In the genomic region with DNA sequence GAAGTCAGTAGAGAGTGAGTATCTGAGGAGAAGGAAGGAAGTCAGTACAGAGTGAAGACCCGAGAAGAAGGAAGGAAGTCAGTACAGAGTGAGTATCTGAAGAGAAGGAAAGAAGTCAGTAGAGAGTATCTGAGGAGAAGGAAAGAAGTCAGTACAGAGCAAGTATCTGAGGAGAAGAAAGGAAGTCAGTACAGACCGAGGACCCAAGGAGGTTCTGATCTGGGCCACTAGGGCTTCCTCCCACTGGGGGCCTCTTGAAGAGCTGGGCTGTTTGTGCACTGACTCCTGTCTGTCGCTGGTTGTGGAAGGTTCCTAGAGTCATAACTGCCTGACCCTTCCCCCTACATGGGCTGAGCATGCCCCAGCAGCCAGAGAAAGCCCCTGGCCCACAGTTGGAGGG, we compare ENCODE assay signal across 2 cellular contexts.
TF ChIP-seq lines count a peak whose summit lies in the region.

No MANE protein-coding gene starts in this region.

TF ChIP-seq in HepG2, 621 proteins besides CTCF, POLR2A, EP300 and RAD21:
- TF ChIP-seq ZSCAN9 (CRISPR knock-in tag; IDR thresholded peaks at IDR 0.05; ENCODE audit: borderline replicate concordance) (no peak), BHLHE40 (IDR thresholded peaks at IDR 0.05; ENCODE audit: low read length) (no peak), ZNF446 (CRISPR knock-in tag; IDR thresholded peaks at IDR 0.05) (no peak), KLF9 (CRISPR knock-in tag; IDR thresholded peaks at IDR 0.05; ENCODE audit: low read depth) (no peak), MED1 (CRISPR knock-in tag; IDR thresholded peaks at IDR 0.05) (no peak), SP4 (CRISPR knock-in tag; IDR thresholded peaks at IDR 0.05) (no peak), RBM22 (optimal IDR thresholded peaks at IDR 0.05; ENCODE audit: low read length) (no peak), GATAD2A (CRISPR knock-in tag; IDR thresholded peaks at IDR 0.05) (no peak), SAP130 (CRISPR knock-in tag; IDR thresholded peaks at IDR 0.05; ENCODE audit: low read depth) (no peak), KLF12 (CRISPR knock-in tag; IDR thresholded peaks at IDR 0.05; ENCODE audit: borderline replicate concordance) (no peak)
- TF ChIP-seq, protein P1, sequence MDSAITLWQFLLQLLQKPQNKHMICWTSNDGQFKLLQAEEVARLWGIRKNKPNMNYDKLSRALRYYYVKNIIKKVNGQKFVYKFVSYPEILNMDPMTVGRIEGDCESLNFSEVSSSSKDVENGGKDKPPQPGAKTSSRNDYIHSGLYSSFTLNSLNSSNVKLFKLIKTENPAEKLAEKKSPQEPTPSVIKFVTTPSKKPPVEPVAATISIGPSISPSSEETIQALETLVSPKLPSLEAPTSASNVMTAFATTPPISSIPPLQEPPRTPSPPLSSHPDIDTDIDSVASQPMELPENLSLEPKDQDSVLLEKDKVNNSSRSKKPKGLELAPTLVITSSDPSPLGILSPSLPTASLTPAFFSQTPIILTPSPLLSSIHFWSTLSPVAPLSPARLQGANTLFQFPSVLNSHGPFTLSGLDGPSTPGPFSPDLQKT (CRISPR knock-in tag; IDR thresholded peaks at IDR 0.05; ENCODE audit: borderline replicate concordance): no peak
- TF ChIP-seq, protein P2, sequence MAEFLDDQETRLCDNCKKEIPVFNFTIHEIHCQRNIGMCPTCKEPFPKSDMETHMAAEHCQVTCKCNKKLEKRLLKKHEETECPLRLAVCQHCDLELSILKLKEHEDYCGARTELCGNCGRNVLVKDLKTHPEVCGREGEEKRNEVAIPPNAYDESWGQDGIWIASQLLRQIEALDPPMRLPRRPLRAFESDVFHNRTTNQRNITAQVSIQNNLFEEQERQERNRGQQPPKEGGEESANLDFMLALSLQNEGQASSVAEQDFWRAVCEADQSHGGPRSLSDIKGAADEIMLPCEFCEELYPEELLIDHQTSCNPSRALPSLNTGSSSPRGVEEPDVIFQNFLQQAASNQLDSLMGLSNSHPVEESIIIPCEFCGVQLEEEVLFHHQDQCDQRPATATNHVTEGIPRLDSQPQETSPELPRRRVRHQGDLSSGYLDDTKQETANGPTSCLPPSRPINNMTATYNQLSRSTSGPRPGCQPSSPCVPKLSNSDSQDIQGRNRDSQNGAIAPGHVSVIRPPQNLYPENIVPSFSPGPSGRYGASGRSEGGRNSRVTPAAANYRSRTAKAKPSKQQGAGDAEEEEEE (CRISPR knock-in tag; IDR thresholded peaks at IDR 0.05; ENCODE audit: borderline replicate concordance): no peak
- TF ChIP-seq, protein P3, sequence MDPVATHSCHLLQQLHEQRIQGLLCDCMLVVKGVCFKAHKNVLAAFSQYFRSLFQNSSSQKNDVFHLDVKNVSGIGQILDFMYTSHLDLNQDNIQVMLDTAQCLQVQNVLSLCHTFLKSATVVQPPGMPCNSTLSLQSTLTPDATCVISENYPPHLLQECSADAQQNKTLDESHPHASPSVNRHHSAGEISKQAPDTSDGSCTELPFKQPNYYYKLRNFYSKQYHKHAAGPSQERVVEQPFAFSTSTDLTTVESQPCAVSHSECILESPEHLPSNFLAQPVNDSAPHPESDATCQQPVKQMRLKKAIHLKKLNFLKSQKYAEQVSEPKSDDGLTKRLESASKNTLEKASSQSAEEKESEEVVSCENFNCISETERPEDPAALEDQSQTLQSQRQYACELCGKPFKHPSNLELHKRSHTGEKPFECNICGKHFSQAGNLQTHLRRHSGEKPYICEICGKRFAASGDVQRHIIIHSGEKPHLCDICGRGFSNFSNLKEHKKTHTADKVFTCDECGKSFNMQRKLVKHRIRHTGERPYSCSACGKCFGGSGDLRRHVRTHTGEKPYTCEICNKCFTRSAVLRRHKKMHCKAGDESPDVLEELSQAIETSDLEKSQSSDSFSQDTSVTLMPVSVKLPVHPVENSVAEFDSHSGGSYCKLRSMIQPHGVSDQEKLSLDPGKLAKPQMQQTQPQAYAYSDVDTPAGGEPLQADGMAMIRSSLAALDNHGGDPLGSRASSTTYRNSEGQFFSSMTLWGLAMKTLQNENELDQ (CRISPR knock-in tag; IDR thresholded peaks at IDR 0.05; ENCODE audit: borderline replicate concordance): no peak

TF ChIP-seq in SK-N-SH treated with all-trans-retinoic acid at 6 μM for 48 hours, 23 proteins besides CTCF, POLR2A, EP300 and RAD21:
- TF ChIP-seq, protein P4, sequence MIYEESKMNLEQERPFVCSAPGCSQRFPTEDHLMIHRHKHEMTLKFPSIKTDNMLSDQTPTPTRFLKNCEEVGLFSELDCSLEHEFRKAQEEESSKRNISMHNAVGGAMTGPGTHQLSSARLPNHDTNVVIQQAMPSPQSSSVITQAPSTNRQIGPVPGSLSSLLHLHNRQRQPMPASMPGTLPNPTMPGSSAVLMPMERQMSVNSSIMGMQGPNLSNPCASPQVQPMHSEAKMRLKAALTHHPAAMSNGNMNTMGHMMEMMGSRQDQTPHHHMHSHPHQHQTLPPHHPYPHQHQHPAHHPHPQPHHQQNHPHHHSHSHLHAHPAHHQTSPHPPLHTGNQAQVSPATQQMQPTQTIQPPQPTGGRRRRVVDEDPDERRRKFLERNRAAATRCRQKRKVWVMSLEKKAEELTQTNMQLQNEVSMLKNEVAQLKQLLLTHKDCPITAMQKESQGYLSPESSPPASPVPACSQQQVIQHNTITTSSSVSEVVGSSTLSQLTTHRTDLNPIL (CRISPR knock-in tag; IDR thresholded peaks at IDR 0.05; ENCODE audit: low read depth): no peak
- no peak for TF ChIP-seq SNAI2 (CRISPR knock-in tag; IDR thresholded peaks at IDR 0.05)
- no peak for TF ChIP-seq ZC3H10 (CRISPR knock-in tag; IDR thresholded peaks at IDR 0.05)
- no peak for TF ChIP-seq ZFP3 (CRISPR knock-in tag; IDR thresholded peaks at IDR 0.05)
- TF ChIP-seq OSR1 (CRISPR knock-in tag; IDR thresholded peaks at IDR 0.05): no peak
- no peak for TF ChIP-seq ISL1 (CRISPR knock-in tag; IDR thresholded peaks at IDR 0.05)
- TF ChIP-seq PPARA (CRISPR knock-in tag; IDR thresholded peaks at IDR 0.05; ENCODE audit: borderline replicate concordance): no peak
- no peak for TF ChIP-seq TCF4 (CRISPR knock-in tag; IDR thresholded peaks at IDR 0.05; ENCODE audit: borderline replicate concordance)
- TF ChIP-seq RARB (CRISPR knock-in tag; IDR thresholded peaks at IDR 0.05): no peak
- TF ChIP-seq, protein P5, sequence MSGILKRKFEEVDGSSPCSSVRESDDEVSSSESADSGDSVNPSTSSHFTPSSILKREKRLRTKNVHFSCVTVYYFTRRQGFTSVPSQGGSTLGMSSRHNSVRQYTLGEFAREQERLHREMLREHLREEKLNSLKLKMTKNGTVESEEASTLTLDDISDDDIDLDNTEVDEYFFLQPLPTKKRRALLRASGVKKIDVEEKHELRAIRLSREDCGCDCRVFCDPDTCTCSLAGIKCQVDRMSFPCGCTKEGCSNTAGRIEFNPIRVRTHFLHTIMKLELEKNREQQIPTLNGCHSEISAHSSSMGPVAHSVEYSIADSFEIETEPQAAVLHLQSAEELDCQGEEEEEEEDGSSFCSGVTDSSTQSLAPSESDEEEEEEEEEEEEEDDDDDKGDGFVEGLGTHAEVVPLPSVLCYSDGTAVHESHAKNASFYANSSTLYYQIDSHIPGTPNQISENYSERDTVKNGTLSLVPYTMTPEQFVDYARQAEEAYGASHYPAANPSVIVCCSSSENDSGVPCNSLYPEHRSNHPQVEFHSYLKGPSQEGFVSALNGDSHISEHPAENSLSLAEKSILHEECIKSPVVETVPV (CRISPR knock-in tag; IDR thresholded peaks at IDR 0.05): no peak
- TF ChIP-seq, protein P6, sequence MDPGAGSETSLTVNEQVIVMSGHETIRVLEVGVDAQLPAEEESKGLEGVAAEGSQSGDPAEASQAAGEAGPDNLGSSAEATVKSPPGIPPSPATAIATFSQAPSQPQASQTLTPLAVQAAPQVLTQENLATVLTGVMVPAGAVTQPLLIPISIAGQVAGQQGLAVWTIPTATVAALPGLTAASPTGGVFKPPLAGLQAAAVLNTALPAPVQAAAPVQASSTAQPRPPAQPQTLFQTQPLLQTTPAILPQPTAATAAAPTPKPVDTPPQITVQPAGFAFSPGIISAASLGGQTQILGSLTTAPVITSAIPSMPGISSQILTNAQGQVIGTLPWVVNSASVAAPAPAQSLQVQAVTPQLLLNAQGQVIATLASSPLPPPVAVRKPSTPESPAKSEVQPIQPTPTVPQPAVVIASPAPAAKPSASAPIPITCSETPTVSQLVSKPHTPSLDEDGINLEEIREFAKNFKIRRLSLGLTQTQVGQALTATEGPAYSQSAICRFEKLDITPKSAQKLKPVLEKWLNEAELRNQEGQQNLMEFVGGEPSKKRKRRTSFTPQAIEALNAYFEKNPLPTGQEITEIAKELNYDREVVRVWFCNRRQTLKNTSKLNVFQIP (CRISPR knock-in tag; IDR thresholded peaks at IDR 0.05; ENCODE audit: borderline replicate concordance, low read depth): no peak
- no peak for TF ChIP-seq ZNF8 (CRISPR knock-in tag; IDR thresholded peaks at IDR 0.05)
- TF ChIP-seq ZNF70 (CRISPR knock-in tag; IDR thresholded peaks at IDR 0.05): no peak
- no peak for TF ChIP-seq ZNF565 (CRISPR knock-in tag; conservative IDR thresholded peaks at IDR 0.05; ENCODE audit: low read depth)
- TF ChIP-seq GLIS3 (CRISPR knock-in tag; IDR thresholded peaks at IDR 0.05): no peak
- TF ChIP-seq ESRRG (CRISPR knock-in tag; IDR thresholded peaks at IDR 0.05): no peak
- TF ChIP-seq TOX (CRISPR knock-in tag; IDR thresholded peaks at IDR 0.05; ENCODE audit: borderline replicate concordance): no peak
- TF ChIP-seq BACH2 (CRISPR knock-in tag; IDR thresholded peaks at IDR 0.05; ENCODE audit: borderline replicate concordance): no peak
